In genomic region chr16:4370151-4370550, GRCh38 we compare ENCODE assay signal across 13 cellular contexts. TPM values are rescaled to one million over a fixed set of nuclear protein-coding genes. Genes with fewer than 3 reads are reported as not detected.
A peak's percentile ranks its signal among the peaks of the same experiment; 100 is the strongest.
DNase-seq lines count a peak whose midpoint lies in the region; ATAC-seq and TF ChIP-seq lines count a peak whose summit lies in the region.
"Had no signal": no experiment of that assay in that cellular context is flagged by ENCODE, and none has a peak within 500 bp of the region (broad histone marks: within the 10 kb centered on the region; RNA-seq: fewer than 3 reads in every experiment).

No MANE protein-coding gene starts in this region.

- H3K9me3 ChIP-seq in WERI-Rb-1 (ENCODE audit: severe bottlenecking) (no peaks in the 10 kb centered on the region), fibroblast of lung (ENCODE audit: control insufficient read depth, insufficient read depth, low read depth, low read length) (no peaks in the 10 kb centered on the region), parathyroid adenoma (ENCODE audit: control insufficient read depth, low read length) (no peaks in the 10 kb centered on the region), upper lobe of left lung (no peaks in the 10 kb centered on the region)
- H3K9me3 ChIP-seq: pancreas had no signal

- no peaks in the 10 kb centered on the region for H3K27me3 ChIP-seq in WERI-Rb-1 (ENCODE audit: insufficient read depth, low read depth, severe bottlenecking)
- H3K27me3 ChIP-seq in fibroblast of lung (ENCODE audit: control insufficient read depth, insufficient read depth, low read length): no peaks in the 10 kb centered on the region
- no peaks in the 10 kb centered on the region for H3K27me3 ChIP-seq in parathyroid adenoma (ENCODE audit: control insufficient read depth, insufficient read depth, low read length)
- no peaks in the 10 kb centered on the region for H3K27me3 ChIP-seq in upper lobe of left lung
- H3K27me3 ChIP-seq: pancreas had no signal

- H3K4me3 ChIP-seq in WERI-Rb-1 (ENCODE audit: low read depth, low read length) (no peak overlapping the region), fibroblast of lung (replicated peaks in 1 of 4; ENCODE audit: control extremely low read depth in 1 of 4, insufficient read depth in 1 of 4, low read depth in 3 of 4, low read length in 4 of 4) (no peak overlapping the region), parathyroid adenoma (ENCODE audit: low read depth, low read length) (no peak overlapping the region), upper lobe of left lung (no peak overlapping the region)
- H3K4me3 ChIP-seq: pancreas had no signal

- H3K4me2 ChIP-seq in fibroblast of lung (ENCODE audit: extremely low read depth, insufficient read depth, low read length) (peak overlapping the region; percentile 49), parathyroid adenoma (ENCODE audit: low read length) (no peak overlapping the region)

- TF ChIP-seq CTCF in WERI-Rb-1 (IDR thresholded peaks at IDR 0.05; ENCODE audit: low read depth, low read length) (no peak), fibroblast of lung (conservative IDR thresholded peaks at IDR 0.05 in 1 of 2, IDR thresholded peaks at IDR 0.05 in 1 of 2; ENCODE audit: low read depth in 1 of 2, low read length in 2 of 2) (no peak), parathyroid adenoma (IDR thresholded peaks at IDR 0.05) (no peak), upper lobe of left lung (IDR thresholded peaks at IDR 0.05) (no peak)

- H2AFZ ChIP-seq in fibroblast of lung (ENCODE audit: low read length) (no peak overlapping the region), parathyroid adenoma (no peak overlapping the region)

- H3K9ac ChIP-seq in fibroblast of lung (ENCODE audit: insufficient read depth, low read length) (no peak overlapping the region), parathyroid adenoma (no peak overlapping the region)

- WGBS in upper lobe of left lung, 2 donors: 64 to 75% methylated on average over 3 of the region's 3 CpGs

- H3K79me2 ChIP-seq in fibroblast of lung (ENCODE audit: control insufficient read depth, insufficient read depth, low read length): peaks cover 33% of the 10 kb centered on the region
- peaks cover 12% of the 10 kb centered on the region for H3K79me2 ChIP-seq in parathyroid adenoma

- no peak for TF ChIP-seq POLR2A in upper lobe of left lung (IDR thresholded peaks at IDR 0.05)

- no peaks in the 10 kb centered on the region for H3K36me3 ChIP-seq in WERI-Rb-1
- H3K36me3 ChIP-seq in fibroblast of lung (ENCODE audit: control insufficient read depth, insufficient read depth, low read length): peaks cover 3% of the 10 kb centered on the region
- no peaks in the 10 kb centered on the region for H3K36me3 ChIP-seq in parathyroid adenoma (ENCODE audit: control insufficient read depth, insufficient read depth, low read length)
- peaks cover 0 to 4% (median 3%) of the 10 kb centered on the region in 4 donors for H3K36me3 ChIP-seq in upper lobe of left lung
- H3K36me3 ChIP-seq: pancreas had no signal

- H3K27ac ChIP-seq in WERI-Rb-1: peak overlapping the region; percentile 47
- H3K27ac ChIP-seq in fibroblast of lung (ENCODE audit: insufficient read depth, low read length): peak overlapping the region; percentile 93
- H3K27ac ChIP-seq in parathyroid adenoma: peak overlapping the region; percentile 34
- peak overlapping the region; percentile 82 to 92 (median 85) for H3K27ac ChIP-seq in upper lobe of left lung

- no peak for ATAC-seq in upper lobe of left lung (ENCODE audit: low FRiP score in 2 of 2)
- ATAC-seq: activated CD4-positive, CD25-positive, alpha-beta regulatory T cell treated with anti-CD3 and anti-CD28 coated beads, Interleukin-2, amount 50 U/mL, for 24 hours; activated T-cell treated with anti-CD3 and anti-CD28 coated beads, Interleukin-2, amount 50 U/mL, for 4 hours had no signal

- H3K4me1 ChIP-seq in fibroblast of lung (ENCODE audit: control insufficient read depth, extremely low read depth, insufficient read depth, low read length): peaks cover 40% of the 10 kb centered on the region
- H3K4me1 ChIP-seq in parathyroid adenoma: peaks cover 19% of the 10 kb centered on the region
- H3K4me1 ChIP-seq in upper lobe of left lung: peaks cover 52 to 73% (median 63%) of the 10 kb centered on the region in 4 donors

- H4K20me1 ChIP-seq in fibroblast of lung (ENCODE audit: control insufficient read depth, extremely low read depth, insufficient read depth, low read length): peaks cover 2% of the 10 kb centered on the region

- TF ChIP-seq EP300 in upper lobe of left lung (IDR thresholded peaks at IDR 0.05): no peak

- DNase-seq in WERI-Rb-1: no peak
- DNase-seq in fibroblast of lung (ENCODE audit: low read depth in 2 of 2): no peak
- DNase-seq in upper lobe of left lung: no peak
- DNase-seq in DMS79 treated with DMSO at 0.1 percent for 48 hours (lab: John Stamatoyannopoulos, UW): no peak
- no peak for DNase-seq in AG20443 (ENCODE audit: low spot score)
- no peak for DNase-seq in putamen (ENCODE audit: low spot score)
- DNase-seq: activated T-cell treated with anti-CD3 and anti-CD28 coated beads, Interleukin-2, amount 50 U/mL, for 4 hours; COR-L47; MV-4-11; stimulated activated CD4-positive, alpha-beta T cell treated with anti-CD3 and anti-CD28 coated beads, Interleukin-2, amount 100 ng/mL, for 24 hours had no signal

RNA-seq across cellular contexts. Expression of gene VASN, which starts 1.5 kb away (rescaled TPM):
- total RNA-seq in fibroblast of lung (57.0 and 79.4 TPM in 2 replicates), upper lobe of left lung (10 to 100 TPM; 11.4 to 40.6 (median 30.2) TPM)
- polyA plus RNA-seq in fibroblast of lung: 30.6 and 61.9 TPM in 2 replicates
- 85.6 and 136 TPM in 2 replicates for polyA plus RNA-seq in fibroblast of lung (2012)
- 42.0 and 88.8 TPM in 2 replicates for polyA minus RNA-seq in fibroblast of lung (ENCODE audit: low replicate concordance)

RNA-seq across cellular contexts. Expression of gene PAM16, which starts 19.0 kb away (rescaled TPM):
- total RNA-seq in fibroblast of lung (24.4 and 34.3 TPM in 2 replicates), upper lobe of left lung (10 to 100 TPM; 45.5 to 71.8 (median 62.6) TPM)
- polyA plus RNA-seq in fibroblast of lung: 14.8 and 19.9 TPM in 2 replicates
- 28.6 and 37.1 TPM in 2 replicates for polyA plus RNA-seq in fibroblast of lung (2012)
- 9.2 and 9.5 TPM in 2 replicates for polyA minus RNA-seq in fibroblast of lung (ENCODE audit: low replicate concordance)

RNA-seq across cellular contexts. Expression of gene CORO7, which starts 46.2 kb away (rescaled TPM):
- total RNA-seq in fibroblast of lung (5.4 and 11.1 TPM in 2 replicates), upper lobe of left lung (100 to 1,000 TPM in 2 of 6 donors, 10 to 100 TPM in 4; 42.9 to 235 (median 69.0) TPM)
- polyA plus RNA-seq in fibroblast of lung: 5.6 and 6.1 TPM in 2 replicates
- 7.2 and 8.6 TPM in 2 replicates for polyA plus RNA-seq in fibroblast of lung (2012)
- polyA minus RNA-seq in fibroblast of lung (ENCODE audit: low replicate concordance): 16.1 and 18.2 TPM in 2 replicates

RNA-seq across cellular contexts. Expression of gene GLIS2, which starts 54.3 kb away (rescaled TPM):
- 2.6 and 4.0 TPM in 2 replicates for total RNA-seq in fibroblast of lung
- polyA plus RNA-seq in fibroblast of lung: 5.6 and 6.0 TPM in 2 replicates
- polyA plus RNA-seq in fibroblast of lung (2012): 18.6 and 23.8 TPM in 2 replicates
- polyA minus RNA-seq in fibroblast of lung (ENCODE audit: low replicate concordance): 23.4 and 23.6 TPM in 2 replicates
- total RNA-seq in upper lobe of left lung: 10 to 100 TPM; 10.5 to 35.2 (median 22.6) TPM

RNA-seq across cellular contexts. Expression of gene DNAJA3, which starts 55.5 kb away (rescaled TPM):
- 59.8 and 66.1 TPM in 2 replicates for total RNA-seq in fibroblast of lung
- polyA plus RNA-seq in fibroblast of lung: 27.8 and 39.8 TPM in 2 replicates
- 22.3 and 32.2 TPM in 2 replicates for polyA plus RNA-seq in fibroblast of lung (2012)
- polyA minus RNA-seq in fibroblast of lung (ENCODE audit: low replicate concordance): 30.6 and 36.4 TPM in 2 replicates
- total RNA-seq in upper lobe of left lung: 10 to 100 TPM; 31.2 to 61.8 (median 36.6) TPM

Comparison
In these comparisons a context has a peak if more than half of its experiments do, and no peak if none do; other contexts are left out.
1. H3K27ac ChIP-seq: peak in every context shown above with its lines; median percentile 93 in fibroblast of lung; 85 in upper lobe of left lung; 47 in WERI-Rb-1; 34 in parathyroid adenoma.